In the genomic region with DNA sequence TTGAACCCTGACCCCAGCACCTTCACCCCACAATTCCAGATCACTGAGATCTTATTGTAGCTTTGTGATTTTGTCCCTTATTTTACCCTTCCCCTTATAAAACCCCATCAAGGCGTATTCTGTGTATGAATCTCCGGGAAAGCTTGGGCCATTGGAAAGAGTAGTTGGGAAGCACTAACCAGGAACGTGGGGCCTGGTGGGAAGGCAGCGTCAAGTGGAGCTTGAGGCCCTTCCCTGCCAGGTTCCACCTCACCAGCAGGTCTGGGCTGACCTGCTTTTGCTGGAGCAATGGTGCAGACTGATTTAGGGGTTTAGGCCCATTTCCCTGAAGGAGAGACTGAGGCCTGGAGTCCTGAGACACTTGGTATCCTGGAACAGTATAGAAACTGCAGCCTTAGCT, we compare ENCODE assay signal across 19 cellular contexts.
"Had no signal": no experiment of that assay in that cellular context is flagged by ENCODE, and none has a peak within 500 bp of the region (broad histone marks: within the 10 kb centered on the region; RNA-seq: fewer than 3 reads in every experiment).

No MANE protein-coding gene starts in this region.

- H3K27ac Mint-ChIP-seq: stimulated activated naive B cell treated with anti-CD40 and anti-IgM and Interleukin-4, amounts not matched to agents 10 μg/mL and 1 μg/mL and 100 μg/mL, for 72 hours; stimulated activated naive CD8-positive, alpha-beta T cell treated with anti-CD3 and anti-CD28 coated beads, Interleukin-15, amount 100 ng/mL, for 72 hours had no signal

- DNase-seq: cortex of kidney; dorsolateral prefrontal cortex; effector CD8-positive, alpha-beta T cell; foreskin melanocyte; hippocampal formation; mammary epithelial cell; mucosa of descending colon; naive thymus-derived CD8-positive, alpha-beta T cell; retina; stimulated activated CD4-positive, alpha-beta T cell treated with anti-CD3 and anti-CD28 coated beads, Interleukin-2, amount 100 ng/mL, for 24 hours; stimulated activated CD4-positive, alpha-beta T cell treated with anti-CD3 and anti-CD28 coated beads, Interleukin-4, amount 100 ng/mL, for 4 hours; stimulated activated naive B cell treated with anti-CD40 and anti-IgM and Interleukin-4, amounts not matched to agents 10 μg/mL and 1 μg/mL and 100 μg/mL, for 72 hours; stimulated activated naive CD8-positive, alpha-beta T cell treated with anti-CD3 and anti-CD28 coated beads, Interleukin-15, amount 100 ng/mL, for 72 hours; testis; transverse colon had no signal

- H3K9me3 ChIP-seq: mucosa of descending colon, neutrophil, psoas muscle, testis, transverse colon had no signal

- H3K4me3 ChIP-seq: dorsolateral prefrontal cortex, mucosa of descending colon, psoas muscle, skin epidermis, testis, transverse colon had no signal

- H3K36me3 ChIP-seq: neutrophil, transverse colon had no signal

- H3K27me3 Mint-ChIP-seq: naive thymus-derived CD8-positive, alpha-beta T cell; stimulated activated naive B cell treated with anti-CD40 and anti-IgM and Interleukin-4, amounts not matched to agents 10 μg/mL and 1 μg/mL and 100 μg/mL, for 72 hours; stimulated activated naive CD8-positive, alpha-beta T cell treated with anti-CD3 and anti-CD28 coated beads, Interleukin-15, amount 100 ng/mL, for 72 hours had no signal

- H3K27ac ChIP-seq: dorsolateral prefrontal cortex, neutrophil, psoas muscle, skin epidermis, testis, transverse colon had no signal

- H3K27me3 ChIP-seq: dorsolateral prefrontal cortex, neutrophil, testis, transverse colon had no signal

- H3K4me3 Mint-ChIP-seq: naive thymus-derived CD8-positive, alpha-beta T cell; stimulated activated naive B cell treated with anti-CD40 and anti-IgM and Interleukin-4, amounts not matched to agents 10 μg/mL and 1 μg/mL and 100 μg/mL, for 72 hours; stimulated activated naive CD8-positive, alpha-beta T cell treated with anti-CD3 and anti-CD28 coated beads, Interleukin-15, amount 100 ng/mL, for 72 hours had no signal

- ATAC-seq: mucosa of descending colon; naive thymus-derived CD8-positive, alpha-beta T cell; sciatic nerve; stimulated activated naive B cell treated with anti-CD40 and anti-IgM and Interleukin-4, amounts not matched to agents 10 μg/mL and 1 μg/mL and 100 μg/mL, for 72 hours; stimulated activated naive CD8-positive, alpha-beta T cell treated with anti-CD3 and anti-CD28 coated beads, Interleukin-15, amount 100 ng/mL, for 72 hours had no signal
